ENCODE assay signal across 13 cellular contexts in genomic region chr3:58026598-58026997, GRCh38. TPM values are rescaled to one million over a fixed set of nuclear protein-coding genes. Genes with fewer than 3 reads are reported as not detected.
A peak's percentile ranks its signal among the peaks of the same experiment; 100 is the strongest.
DNase-seq lines count a peak whose midpoint lies in the region; ATAC-seq and TF ChIP-seq lines count a peak whose summit lies in the region.
"Had no signal": no experiment of that assay in that cellular context is flagged by ENCODE, and none has a peak within 500 bp of the region (broad histone marks: within the 10 kb centered on the region; RNA-seq: fewer than 3 reads in every experiment).

No MANE protein-coding gene starts in this region.

- 91 to 95% methylated on average over 7 of the region's 7 CpGs for whole genome bisulfite sequencing in endodermal cell (ENCODE audit: insufficient coverage in 1 of 2, insufficient read length in 1 of 2), 2 experiments
- 83 to 86% (median 86%) methylated on average over 7 of the region's 7 CpGs for WGBS in ovary, 3 donors

- peak; percentile 74 for DNase-seq in DMS 273 (lab: John Stamatoyannopoulos, UW; ENCODE audit: unreplicated experiment)
- peak; percentile 61 to 69 for DNase-seq in NCI-H524 (lab: John Stamatoyannopoulos, UW)
- DNase-seq in endodermal cell: no peak
- no peak for DNase-seq in osteocyte (ENCODE audit: extremely low spot score, unreplicated experiment)
- no peak for DNase-seq in ovary
- no peak for DNase-seq in middle frontal gyrus (ENCODE audit: extremely low spot score, low spot score)
- DNase-seq in AML-193 (lab: John Stamatoyannopoulos, UW): no peak
- DNase-seq: activated B cell treated with CpG ODN at 0.5 μM for 24 hours; activated gamma-delta T cell; naive thymus-derived CD4-positive, alpha-beta T cell; NCI-H1694 had no signal

- H3K4me3 ChIP-seq in endodermal cell (ENCODE audit: low read length): no peak overlapping the region
- no peak overlapping the region for H3K4me3 ChIP-seq in ovary

- no peak for TF ChIP-seq POLR2A in ovary (IDR thresholded peaks at IDR 0.05)

- no peak for TF ChIP-seq EP300 in ovary (IDR thresholded peaks at IDR 0.05)

- ATAC-seq in HG03280 (IDR thresholded peaks at IDR 0.05; ENCODE audit: unreplicated experiment): no peak
- ATAC-seq: naive thymus-derived CD4-positive, alpha-beta T cell; stimulated activated memory B cell treated with anti-CD40 and anti-IgM and Interleukin-4, amounts not matched to agents 10 μg/mL and 1 μg/mL and 100 μg/mL, for 72 hours had no signal

- H3K27me3 Mint-ChIP-seq in endodermal cell (ENCODE audit: insufficient read depth) (no peaks in the 10 kb centered on the region), osteocyte (ENCODE audit: unreplicated experiment) (no peaks in the 10 kb centered on the region)
- H3K27me3 Mint-ChIP-seq: activated B cell treated with CpG ODN at 0.5 μM for 24 hours; naive thymus-derived CD4-positive, alpha-beta T cell; stimulated activated memory B cell treated with anti-CD40 and anti-IgM and Interleukin-4, amounts not matched to agents 10 μg/mL and 1 μg/mL and 100 μg/mL, for 72 hours had no signal

- H3K4me3 Mint-ChIP-seq in endodermal cell (no peak overlapping the region), osteocyte (ENCODE audit: unreplicated experiment) (no peak overlapping the region)
- H3K4me3 Mint-ChIP-seq: activated B cell treated with CpG ODN at 0.5 μM for 24 hours; naive thymus-derived CD4-positive, alpha-beta T cell; stimulated activated memory B cell treated with anti-CD40 and anti-IgM and Interleukin-4, amounts not matched to agents 10 μg/mL and 1 μg/mL and 100 μg/mL, for 72 hours had no signal

- H3K4me1 ChIP-seq in endodermal cell (ENCODE audit: control insufficient read depth, insufficient read depth, low read length): peaks cover 18% of the 10 kb centered on the region
- peaks cover 14% of the 10 kb centered on the region for H3K4me1 ChIP-seq in ovary (ENCODE audit: insufficient read depth)

- peaks cover 56% of the 10 kb centered on the region for H3K36me3 ChIP-seq in endodermal cell (ENCODE audit: control insufficient read depth, insufficient read depth, low read length)
- H3K36me3 ChIP-seq in ovary: no peaks in the 10 kb centered on the region

- peaks cover 10% of the 10 kb centered on the region for H3K36me3 Mint-ChIP-seq in endodermal cell (ENCODE audit: low read depth)
- no peaks in the 10 kb centered on the region for H3K36me3 Mint-ChIP-seq in osteocyte (ENCODE audit: unreplicated experiment)

- H3K27ac ChIP-seq in endodermal cell (ENCODE audit: low read depth, low read length) (no peak overlapping the region), ovary (no peak overlapping the region)

- peak overlapping the region; percentile 32 for H3K27ac Mint-ChIP-seq in endodermal cell
- H3K27ac Mint-ChIP-seq in osteocyte (ENCODE audit: unreplicated experiment): peak overlapping the region; percentile 38
- H3K27ac Mint-ChIP-seq: activated B cell treated with CpG ODN at 0.5 μM for 24 hours; stimulated activated memory B cell treated with anti-CD40 and anti-IgM and Interleukin-4, amounts not matched to agents 10 μg/mL and 1 μg/mL and 100 μg/mL, for 72 hours had no signal

- H3K27me3 ChIP-seq in endodermal cell (ENCODE audit: control insufficient read depth, insufficient read depth, low read length, poor library complexity, severe bottlenecking) (no peaks in the 10 kb centered on the region), ovary (no peaks in the 10 kb centered on the region)

- H3K9me3 ChIP-seq in endodermal cell (ENCODE audit: control insufficient read depth, low read length) (no peaks in the 10 kb centered on the region), ovary (no peaks in the 10 kb centered on the region)

- TF ChIP-seq CTCF in endodermal cell (conservative IDR thresholded peaks at IDR 0.05): no peak
- no peak for TF ChIP-seq CTCF in osteocyte (IDR thresholded peaks at IDR 0.05)
- no peak for TF ChIP-seq CTCF in ovary (IDR thresholded peaks at IDR 0.05)

- no peak overlapping the region for H3K9ac ChIP-seq in endodermal cell (ENCODE audit: extremely low read depth, low read length, poor library complexity, severe bottlenecking)

- intact Hi-C loops in ovary (cut with DNase I): no loop called here

- H3K9me3 Mint-ChIP-seq in endodermal cell (no peaks in the 10 kb centered on the region), osteocyte (ENCODE audit: unreplicated experiment) (no peaks in the 10 kb centered on the region)
- H3K9me3 Mint-ChIP-seq: activated B cell treated with CpG ODN at 0.5 μM for 24 hours; naive thymus-derived CD4-positive, alpha-beta T cell; stimulated activated memory B cell treated with anti-CD40 and anti-IgM and Interleukin-4, amounts not matched to agents 10 μg/mL and 1 μg/mL and 100 μg/mL, for 72 hours had no signal

- H3K4me1 Mint-ChIP-seq in endodermal cell (peaks cover 54% of the 10 kb centered on the region), osteocyte (ENCODE audit: unreplicated experiment) (peaks cover 48% of the 10 kb centered on the region)
- H3K4me1 Mint-ChIP-seq: activated B cell treated with CpG ODN at 0.5 μM for 24 hours had no signal

RNA-seq across cellular contexts. Expression of gene FLNB, which starts 18.4 kb away (rescaled TPM):
- total RNA-seq in endodermal cell (100 to 1,000 TPM; 212 to 221 TPM), osteocyte (72.9 and 77.9 TPM in 2 replicates), ovary (100 to 1,000 TPM in 5 of 7 donors, 10 to 100 TPM in 2; 51.9 to 141 (median 126) TPM)
- 86.0 TPM for polyA plus RNA-seq in endodermal cell (2013, experiment 1 of 2)
- 96.0 TPM for polyA plus RNA-seq in endodermal cell (2013, experiment 2 of 2)
- 100 to 1,000 TPM in 1 of 2 donors, 10 to 100 TPM in 1; 78.6 to 190 TPM for polyA plus RNA-seq in ovary

Comparison
In these comparisons a context has a peak if more than half of its experiments do, and no peak if none do; other contexts are left out.
1. DNase-seq: peak in DMS 273 (single experiment) and NCI-H524 (2 of 2); none in endodermal cell (single experiment), osteocyte (single experiment), ovary (0 of 5), middle frontal gyrus (single experiment) and AML-193 (0 of 2).